In the genomic region with DNA sequence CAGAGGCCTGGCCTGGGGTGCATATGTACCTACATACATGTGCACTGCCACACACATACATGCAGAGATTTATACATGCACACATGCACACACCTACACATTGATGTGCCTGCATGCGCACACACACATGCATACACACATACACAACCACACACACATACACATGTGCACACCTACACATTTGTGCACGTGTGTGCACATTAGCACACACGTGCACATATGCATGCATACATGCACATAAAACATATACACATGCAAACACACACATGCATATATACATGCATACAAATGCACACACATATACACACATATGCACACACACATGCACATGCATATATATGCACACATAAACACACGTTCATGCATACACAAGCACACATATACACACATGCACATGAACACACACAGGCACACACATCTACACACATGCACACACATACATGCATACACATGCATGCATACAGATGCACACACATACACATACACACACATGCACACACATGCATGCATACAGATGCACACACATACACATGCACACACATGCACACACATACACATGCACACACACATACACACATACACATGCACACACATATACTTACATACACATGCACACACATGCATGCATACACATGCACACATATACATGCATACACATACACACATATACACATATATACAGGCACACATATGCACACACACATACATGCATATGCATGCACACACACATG, we compare ENCODE assay signal across 30 cellular contexts. TPM values are rescaled to one million over a fixed set of nuclear protein-coding genes. Genes with fewer than 3 reads are reported as not detected.
"Had no signal": no experiment of that assay in that cellular context is flagged by ENCODE, and none has a peak within 500 bp of the region (broad histone marks: within the 10 kb centered on the region; RNA-seq: fewer than 3 reads in every experiment).

No MANE protein-coding gene starts in this region.

- H3K36me3 ChIP-seq: adrenal gland, cardiac muscle cell, esophagus muscularis mucosa, heart right ventricle, left lung, pancreas, spleen, tibial nerve had no signal

- H3K4me1 ChIP-seq: body of pancreas, esophagus muscularis mucosa, foreskin keratinocyte, heart right ventricle, left lung, pancreas, psoas muscle, spleen, tibial nerve had no signal

- DNase-seq: activated CD4-positive, alpha-beta T cell treated with anti-CD3 and anti-CD28 coated beads for 36 hours; activated CD4-positive, CD25-positive, alpha-beta regulatory T cell; activated naive CD4-positive, alpha-beta T cell; activated naive CD8-positive, alpha-beta T cell treated with anti-CD3 and anti-CD28 coated beads for 36 hours; activated T-cell treated with anti-CD3 and anti-CD28 coated beads for 4 hours; activated T-cell treated with anti-CD3 and anti-CD28 coated beads, Interleukin-2, amount 50 U/mL, for 72 hours; adrenal gland; body of pancreas; cortex of kidney; foreskin keratinocyte; heart right ventricle; kidney glomerular epithelial cell; nucleus accumbens; stimulated activated CD4-positive, alpha-beta T cell treated with anti-CD3 and anti-CD28 coated beads, Interleukin-2, amount 100 ng/mL, for 48 hours; stimulated activated naive CD4-positive, alpha-beta T cell treated with Interleukin-2 at 50 U/mL for 16 hours; T-helper 1 cell had no signal

- H3K27ac ChIP-seq: adrenal gland, body of pancreas, cardiac muscle cell, esophagus muscularis mucosa, foreskin keratinocyte, heart right ventricle, left lung, pancreas, psoas muscle, spleen, tibial nerve had no signal

- H3K4me3 ChIP-seq: adrenal gland, body of pancreas, cardiac muscle cell, esophagus muscularis mucosa, heart right ventricle, left lung, pancreas, psoas muscle, spleen, tibial nerve had no signal

- ATAC-seq: activated CD4-positive, alpha-beta T cell treated with anti-CD3 and anti-CD28 coated beads for 36 hours; activated T-cell treated with anti-CD3 and anti-CD28 coated beads, Interleukin-2, amount 50 U/mL, for 72 hours; body of pancreas; foreskin keratinocyte; heart right ventricle; left lung; pancreas; psoas muscle had no signal

- H3K27me3 ChIP-seq: adrenal gland, body of pancreas, cardiac muscle cell, pancreas had no signal

- FAIRE-seq: pancreas had no signal

- H3K9me3 ChIP-seq: adrenal gland, body of pancreas, esophagus muscularis mucosa, heart right ventricle, left lung, pancreas, psoas muscle had no signal

RNA-seq across cellular contexts. Expression of a gene that starts 23.6 kb away (rescaled TPM):
- total RNA-seq: activated CD4-positive, alpha-beta T cell treated with anti-CD3 and anti-CD28 coated beads for 36 hours; activated naive CD8-positive, alpha-beta T cell treated with anti-CD3 and anti-CD28 coated beads for 36 hours; activated T-cell treated with anti-CD3 and anti-CD28 coated beads, Interleukin-2, amount 50 U/mL, for 72 hours; adrenal gland; aorta; body of pancreas; cardiac muscle cell; esophagus muscularis mucosa; foreskin keratinocyte; glomerular endothelial cell; heart right ventricle; left lung; lung microvascular endothelial cell; mucosa of gallbladder; pancreas; psoas muscle; spleen; temporal lobe; tibial nerve; urinary bladder had no signal
- polyA plus RNA-seq: adrenal gland, aorta, cardiac muscle cell, foreskin keratinocyte, heart right ventricle, neural cell, pancreas, spleen, urinary bladder had no signal
